Comparison of ENCODE assay signal across 8 cellular contexts in the genomic region with DNA sequence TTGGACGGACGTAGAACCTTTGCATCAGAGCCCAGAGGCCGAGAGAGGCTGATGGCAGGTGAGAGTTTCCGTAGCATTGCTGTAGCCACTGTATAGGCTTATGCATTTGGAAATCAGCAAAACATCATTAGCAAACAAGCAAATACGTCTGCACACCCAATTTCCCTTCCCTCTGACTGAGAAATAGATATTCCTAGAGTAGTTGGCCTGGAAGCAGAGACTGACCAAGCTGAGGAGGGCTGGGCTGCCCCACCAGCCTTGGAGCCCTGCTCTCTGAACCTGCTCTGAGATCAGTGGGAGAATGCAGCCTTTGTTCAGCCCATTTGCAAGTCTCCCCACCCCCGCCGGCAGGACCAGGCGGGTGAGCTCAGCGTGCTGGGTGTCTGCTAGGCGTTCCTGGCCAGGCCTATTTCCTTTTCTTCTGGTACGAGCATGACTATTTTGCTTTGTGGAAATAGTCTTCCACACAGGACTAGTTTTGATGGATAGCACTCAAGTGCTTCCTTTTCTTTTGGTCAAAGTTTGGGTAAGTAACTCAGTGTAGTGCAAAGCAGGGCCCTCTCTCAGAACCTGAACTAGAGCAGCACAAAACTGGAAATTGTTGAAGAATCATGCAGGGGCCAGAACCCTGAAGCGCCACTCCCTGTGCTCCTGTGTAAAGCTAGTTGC. TPM values are rescaled to one million over a fixed set of nuclear protein-coding genes. Genes with fewer than 3 reads are reported as not detected.
A peak's percentile ranks its signal among the peaks of the same experiment; 100 is the strongest.
DNase-seq lines count a peak whose midpoint lies in the region; TF ChIP-seq lines count a peak whose summit lies in the region.
"Had no signal": no experiment of that assay in that cellular context is flagged by ENCODE, and none has a peak within 500 bp of the region (broad histone marks: within the 10 kb centered on the region; RNA-seq: fewer than 3 reads in every experiment).

No MANE protein-coding gene starts in this region.

- no peak overlapping the region for H3K4me3 ChIP-seq in cardiac fibroblast (replicated peaks in 1 of 2; ENCODE audit: low read depth in 2 of 2, low read length in 2 of 2)
- H3K4me3 ChIP-seq in testis = no peak overlapping the region
- no peak overlapping the region for H3K4me3 ChIP-seq in thyroid gland (replicated peaks in 1 of 3)

- H3K27ac ChIP-seq in testis (no peak overlapping the region), thyroid gland (no peak overlapping the region)

- no peaks in the 10 kb centered on the region for H3K36me3 Mint-ChIP-seq in T-helper 2 cell treated with Interferon-gamma antibody and Interleukin-4, amounts not matched to agents 5 μg/mL and 100 μg/mL, for 36 hours (ENCODE audit: low read depth)

- peak overlapping the region; percentile 53 for H3K4me3 Mint-ChIP-seq in T-helper 2 cell treated with Interferon-gamma antibody and Interleukin-4, amounts not matched to agents 5 μg/mL and 100 μg/mL, for 36 hours

- TF ChIP-seq POLR2A in testis (IDR thresholded peaks at IDR 0.05) (no peak), thyroid gland (IDR thresholded peaks at IDR 0.05) (no peak)

- 73 to 77% methylated on average over 9 to 12 of the region's 12 CpGs for WGBS in testis, 2 donors
- 79 to 84% methylated on average over 10 to 12 of the region's 12 CpGs for WGBS in thyroid gland, 2 donors

- H3K27me3 Mint-ChIP-seq in T-helper 2 cell treated with Interferon-gamma antibody and Interleukin-4, amounts not matched to agents 5 μg/mL and 100 μg/mL, for 36 hours (ENCODE audit: low read depth) = no peaks in the 10 kb centered on the region

- peaks cover under 1% of the 10 kb centered on the region for H3K9me3 Mint-ChIP-seq in T-helper 2 cell treated with Interferon-gamma antibody and Interleukin-4, amounts not matched to agents 5 μg/mL and 100 μg/mL, for 36 hours

- H3K4me1 ChIP-seq in testis (peaks cover 3% of the 10 kb centered on the region), thyroid gland (peaks cover 0 to 12% of the 10 kb centered on the region in 2 donors)

- in situ Hi-C loops in GM13977 (cut with MboI; ENCODE audit: low pct_unique_long_range_greater_than_20kb, low sequenced_read_pairs, unreplicated experiment) = no loop called here

- H3K27me3 ChIP-seq in testis = no peaks in the 10 kb centered on the region
- no peaks in the 10 kb centered on the region for H3K27me3 ChIP-seq in thyroid gland

- H3K36me3 ChIP-seq in testis (ENCODE audit: low read depth, missing control alignments) (no peaks in the 10 kb centered on the region), thyroid gland (no peaks in the 10 kb centered on the region)

- TF ChIP-seq CTCF in cardiac fibroblast (IDR thresholded peaks at IDR 0.05; ENCODE audit: low read depth, low read length) (no peak), testis (IDR thresholded peaks at IDR 0.05) (no peak), GM13977 (IDR thresholded peaks at IDR 0.05; ENCODE audit: extremely low read depth, insufficient read depth, missing control alignments) (no peak), thyroid gland (IDR thresholded peaks at IDR 0.05) (no peak)

- H3K9me3 ChIP-seq in testis = no peaks in the 10 kb centered on the region
- no peaks in the 10 kb centered on the region for H3K9me3 ChIP-seq in thyroid gland

- H3K4me1 Mint-ChIP-seq in T-helper 2 cell treated with Interferon-gamma antibody and Interleukin-4, amounts not matched to agents 5 μg/mL and 100 μg/mL, for 36 hours (ENCODE audit: low read depth) = peaks cover 21% of the 10 kb centered on the region

- DNase-seq in T-helper 2 cell treated with Interferon-gamma antibody and Interleukin-4, amounts not matched to agents 5 μg/mL and 100 μg/mL, for 36 hours (ENCODE audit: low spot score) = no peak
- DNase-seq in cardiac fibroblast (ENCODE audit: low read depth in 2 of 2) (peak; percentile 33 to 40), lung microvascular endothelial cell (ENCODE audit: low read depth in 2 of 2) (peak; percentile 20 to 91), testis (peak; percentile 80), AG20443 (ENCODE audit: low spot score) (no peak), GM13977 (ENCODE audit: low spot score) (no peak), thyroid gland (no peak)
- DNase-seq: NCI-H345 had no signal

- H3K27ac Mint-ChIP-seq in T-helper 2 cell treated with Interferon-gamma antibody and Interleukin-4, amounts not matched to agents 5 μg/mL and 100 μg/mL, for 36 hours = peak overlapping the region; percentile 67

- intact Hi-C loops in testis (cut with DNase I; ENCODE audit: low total_unique reads) (no loop called here), thyroid gland (cut with DNase I) (no loop called here)

RNA-seq across cellular contexts. Expression of a gene that starts 21.9 kb away (rescaled TPM):
- 29.0 and 34.3 TPM in 2 replicates for total RNA-seq in lung microvascular endothelial cell
- total RNA-seq in testis = 100 to 1,000 TPM in 1 of 2 donors, 10 to 100 TPM in 1; 95.0 to 107 TPM
- 58.0 TPM for polyA plus RNA-seq in testis (ENCODE audit: insufficient read depth, low read depth, low replicate concordance)
- total RNA-seq in thyroid gland = 10 to 100 TPM; 49.5 to 95.6 (median 68.5) TPM

RNA-seq across cellular contexts. Expression of a gene that starts 56.9 kb away (rescaled TPM):
- total RNA-seq in lung microvascular endothelial cell = 0.44 TPM in 1 of 2 replicates, not detected in the other
- under 1 TPM; 0.19 to 0.47 TPM for total RNA-seq in testis
- 0.42 TPM for polyA plus RNA-seq in testis (ENCODE audit: insufficient read depth, low read depth, low replicate concordance)
- total RNA-seq in thyroid gland = not detected

Comparison
In these comparisons a context has a peak if more than half of its experiments do, and no peak if none do; other contexts are left out.
1. DNase-seq: peak in cardiac fibroblast (2 of 2), lung microvascular endothelial cell (2 of 2) and testis (single experiment); none in T-helper 2 cell treated with Interferon-gamma antibody and Interleukin-4, amounts not matched to agents 5 μg/mL and 100 μg/mL, for 36 hours (single experiment), AG20443 (single experiment), GM13977 (single experiment) and thyroid gland (0 of 2).